Comparison of ENCODE assay signal across 1 cellular context in the genomic region with DNA sequence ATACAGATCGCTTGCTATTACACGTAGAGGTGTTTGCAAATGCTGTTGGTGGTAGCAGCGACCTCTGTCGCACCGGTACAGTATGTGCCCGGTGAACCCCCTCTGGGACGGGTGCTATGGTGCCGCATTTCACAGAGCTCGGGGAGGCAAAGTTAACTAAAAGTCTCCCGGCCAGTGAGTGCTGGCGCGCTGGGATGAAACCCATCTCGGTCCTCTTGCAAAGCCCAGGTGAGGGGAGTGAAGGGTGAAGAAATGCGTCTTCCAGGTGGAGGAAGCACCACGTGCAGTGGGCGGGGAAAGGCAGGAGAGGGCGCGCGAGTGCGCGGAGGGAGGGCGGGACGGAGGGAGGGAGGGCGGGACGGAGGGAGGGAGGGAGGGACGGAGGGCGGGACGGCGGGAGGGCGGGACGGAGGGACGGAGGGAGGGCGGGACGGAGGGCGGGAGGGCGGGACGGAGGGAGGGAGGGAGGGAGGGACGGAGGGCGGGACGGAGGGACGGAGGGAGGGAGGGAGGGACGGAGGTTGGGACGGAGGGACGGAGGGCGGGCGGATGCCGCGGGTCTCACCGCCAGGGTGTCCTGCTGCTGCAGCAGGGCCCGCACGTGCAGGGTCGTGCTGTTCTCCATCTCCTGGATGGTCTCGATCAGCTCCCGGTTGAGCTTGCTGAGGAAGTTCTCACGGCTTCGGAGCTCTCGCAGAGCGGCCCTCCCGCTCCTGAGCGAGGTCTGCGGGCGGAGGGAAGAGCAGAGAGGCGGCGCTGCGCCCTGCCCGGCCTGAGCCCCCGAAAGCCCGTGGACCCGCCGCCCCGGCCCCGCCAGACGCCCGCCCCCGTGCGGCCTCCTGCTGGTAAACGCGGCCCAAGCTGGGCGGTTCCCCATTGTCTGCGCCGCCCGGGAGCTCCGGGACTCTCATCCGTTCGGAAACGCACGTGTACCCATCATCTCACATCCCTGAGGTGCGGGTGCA.
TF ChIP-seq lines count a peak whose summit lies in the region.

No MANE protein-coding gene starts in this region.

TF ChIP-seq in HepG2, 621 proteins besides CTCF, POLR2A, EP300 and RAD21:
- TF ChIP-seq ZNF510 (CRISPR knock-in tag; IDR thresholded peaks at IDR 0.05; ENCODE audit: low read depth) (no peak), HNRNPK (IDR thresholded peaks at IDR 0.05; ENCODE audit: low read depth, low read length, poor library complexity, severe bottlenecking) (peak; percentile 78)
